17 cellular contexts compared by ENCODE assay signal in genomic region chr19:54466110-54466480, GRCh38. TPM values are rescaled to one million over a fixed set of nuclear protein-coding genes. Genes with fewer than 3 reads are reported as not detected.
DNase-seq lines count a peak whose midpoint lies in the region; ATAC-seq and TF ChIP-seq lines count a peak whose summit lies in the region.
"Not testable (repeated sequence)": the region's sequence is repeated elsewhere in the genome, so short reads cannot be mapped to it uniquely, and the experiment has no call there.
"Had no signal": no experiment of that assay in that cellular context is flagged by ENCODE, and none has a peak within 500 bp of the region (broad histone marks: within the 10 kb centered on the region; RNA-seq: fewer than 3 reads in every experiment).

No MANE protein-coding gene starts in this region.

- H3K4me1 Mint-ChIP-seq in CD8-positive, alpha-beta memory T cell: peaks cover 22 to 35% (median 26%) of the 10 kb centered on the region in 3 donors
- peaks cover 23% of the 10 kb centered on the region for H3K4me1 Mint-ChIP-seq in activated T-cell treated with anti-CD3 and anti-CD28 coated beads, Interleukin-2, amount 50 U/mL, for 4 hours (ENCODE audit: low read depth)
- H3K4me1 Mint-ChIP-seq in activated naive CD8-positive, alpha-beta T cell treated with anti-CD3 and anti-CD28 coated beads, Interleukin-2, amount 50 U/mL, for 24 hours: peaks cover 37% of the 10 kb centered on the region
- not testable (repeated sequence) for H3K4me1 Mint-ChIP-seq in glutamatergic neuron (ENCODE audit: low read depth, unreplicated experiment)
- H3K4me1 Mint-ChIP-seq in nephron: peaks cover 36% of the 10 kb centered on the region
- peaks cover 48% of the 10 kb centered on the region for H3K4me1 Mint-ChIP-seq in stimulated activated memory B cell treated with anti-CD40 and anti-IgM and Interleukin-4, amounts not matched to agents 10 μg/mL and 1 μg/mL and 100 μg/mL, for 72 hours

- H3K27ac Mint-ChIP-seq in CD8-positive, alpha-beta memory T cell: peak overlapping the region in 3 of 8 donors; percentile 2 to 75 (median 57)
- not testable (repeated sequence) for H3K27ac Mint-ChIP-seq in activated naive CD8-positive, alpha-beta T cell treated with anti-CD3 and anti-CD28 coated beads, Interleukin-2, amount 50 U/mL, for 24 hours; glutamatergic neuron (ENCODE audit: unreplicated experiment); stimulated activated memory B cell treated with anti-CD40 and anti-IgM and Interleukin-4, amounts not matched to agents 10 μg/mL and 1 μg/mL and 100 μg/mL, for 72 hours
- H3K27ac Mint-ChIP-seq in nephron: peak overlapping the region; percentile 58 to 82 (median 61)

- not testable (repeated sequence) for H3K4me3 ChIP-seq in CD8-positive, alpha-beta memory T cell (ENCODE audit: low read length)

- peak overlapping the region; percentile 21 to 93 (median 63) for H3K4me3 Mint-ChIP-seq in CD8-positive, alpha-beta memory T cell
- peak overlapping the region; percentile 67 for H3K4me3 Mint-ChIP-seq in activated T-cell treated with anti-CD3 and anti-CD28 coated beads, Interleukin-2, amount 50 U/mL, for 4 hours
- H3K4me3 Mint-ChIP-seq in activated naive CD8-positive, alpha-beta T cell treated with anti-CD3 and anti-CD28 coated beads, Interleukin-2, amount 50 U/mL, for 24 hours: peak overlapping the region; percentile 37
- H3K4me3 Mint-ChIP-seq in glutamatergic neuron (ENCODE audit: unreplicated experiment): peak overlapping the region; percentile 63
- H3K4me3 Mint-ChIP-seq in nephron: peak overlapping the region; percentile 71 to 76 (median 71)
- peak overlapping the region; percentile 62 for H3K4me3 Mint-ChIP-seq in stimulated activated memory B cell treated with anti-CD40 and anti-IgM and Interleukin-4, amounts not matched to agents 10 μg/mL and 1 μg/mL and 100 μg/mL, for 72 hours

- CTCF ChIA-PET in CD8-positive, alpha-beta memory T cell (lab: Charles Lee): interaction anchor here (1.9 kb wide), 1 partner anchor 15 kb away, joined by 6 read pairs; no protein-coding TSS in a partner anchor

- not testable (repeated sequence) for H3K9me3 Mint-ChIP-seq in CD8-positive, alpha-beta memory T cell; activated T-cell treated with anti-CD3 and anti-CD28 coated beads, Interleukin-2, amount 50 U/mL, for 4 hours; activated naive CD8-positive, alpha-beta T cell treated with anti-CD3 and anti-CD28 coated beads, Interleukin-2, amount 50 U/mL, for 24 hours; nephron; stimulated activated memory B cell treated with anti-CD40 and anti-IgM and Interleukin-4, amounts not matched to agents 10 μg/mL and 1 μg/mL and 100 μg/mL, for 72 hours
- H3K9me3 Mint-ChIP-seq in glutamatergic neuron (ENCODE audit: unreplicated experiment): peaks cover 16% of the 10 kb centered on the region

- H3K36me3 ChIP-seq in CD8-positive, alpha-beta memory T cell (ENCODE audit: insufficient read depth, low read length): not testable (repeated sequence)

- H3K36me3 Mint-ChIP-seq in CD8-positive, alpha-beta memory T cell: peaks cover 0 to 18% (median 0%) of the 10 kb centered on the region in 3 donors
- H3K36me3 Mint-ChIP-seq in activated T-cell treated with anti-CD3 and anti-CD28 coated beads, Interleukin-2, amount 50 U/mL, for 4 hours (ENCODE audit: insufficient read depth); activated naive CD8-positive, alpha-beta T cell treated with anti-CD3 and anti-CD28 coated beads, Interleukin-2, amount 50 U/mL, for 24 hours (ENCODE audit: low read depth); glutamatergic neuron (ENCODE audit: unreplicated experiment): not testable (repeated sequence)
- peaks cover 29% of the 10 kb centered on the region for H3K36me3 Mint-ChIP-seq in nephron (ENCODE audit: low read depth)
- peaks cover 11% of the 10 kb centered on the region for H3K36me3 Mint-ChIP-seq in stimulated activated memory B cell treated with anti-CD40 and anti-IgM and Interleukin-4, amounts not matched to agents 10 μg/mL and 1 μg/mL and 100 μg/mL, for 72 hours

- H3K9me3 ChIP-seq in CD8-positive, alpha-beta memory T cell (ENCODE audit: low read length): not testable (repeated sequence)

- not testable (repeated sequence) for ATAC-seq in activated T-cell treated with anti-CD3 and anti-CD28 coated beads, Interleukin-2, amount 50 U/mL, for 4 hours; activated naive CD8-positive, alpha-beta T cell treated with anti-CD3 and anti-CD28 coated beads, Interleukin-2, amount 50 U/mL, for 24 hours; stimulated activated memory B cell treated with anti-CD40 and anti-IgM and Interleukin-4, amounts not matched to agents 10 μg/mL and 1 μg/mL and 100 μg/mL, for 72 hours

- not testable (repeated sequence) for TF ChIP-seq CTCF in VCaP (conservative IDR thresholded peaks at IDR 0.05); glutamatergic neuron (IDR thresholded peaks at IDR 0.05; ENCODE audit: partially characterized antibody, unreplicated experiment); nephron (IDR thresholded peaks at IDR 0.05; ENCODE audit: unreplicated experiment in 3 of 3)

- H3K27me3 ChIP-seq in CD8-positive, alpha-beta memory T cell (ENCODE audit: insufficient read depth, low read length, poor library complexity, severe bottlenecking): not testable (repeated sequence)

- not testable (repeated sequence) for DNase-seq in CD8-positive, alpha-beta memory T cell; activated T-cell treated with anti-CD3 and anti-CD28 coated beads, Interleukin-2, amount 50 U/mL, for 4 hours; activated naive CD8-positive, alpha-beta T cell treated with anti-CD3 and anti-CD28 coated beads, Interleukin-2, amount 50 U/mL, for 24 hours; glutamatergic neuron

- H3K27ac ChIP-seq in CD8-positive, alpha-beta memory T cell (ENCODE audit: low read depth, low read length): not testable (repeated sequence)
- peak overlapping the region; percentile 87 for H3K27ac ChIP-seq in VCaP

- H3K27me3 Mint-ChIP-seq in CD8-positive, alpha-beta memory T cell: peaks cover 14 to 19% of the 10 kb centered on the region in 2 donors
- peaks cover 27% of the 10 kb centered on the region for H3K27me3 Mint-ChIP-seq in activated T-cell treated with anti-CD3 and anti-CD28 coated beads, Interleukin-2, amount 50 U/mL, for 4 hours (ENCODE audit: low read depth)
- peaks cover 42% of the 10 kb centered on the region for H3K27me3 Mint-ChIP-seq in activated naive CD8-positive, alpha-beta T cell treated with anti-CD3 and anti-CD28 coated beads, Interleukin-2, amount 50 U/mL, for 24 hours
- H3K27me3 Mint-ChIP-seq in glutamatergic neuron (ENCODE audit: unreplicated experiment) (peaks cover 17% of the 10 kb centered on the region), nephron (ENCODE audit: low read depth) (peaks cover 21% of the 10 kb centered on the region)
- H3K27me3 Mint-ChIP-seq in stimulated activated memory B cell treated with anti-CD40 and anti-IgM and Interleukin-4, amounts not matched to agents 10 μg/mL and 1 μg/mL and 100 μg/mL, for 72 hours: peaks cover 28% of the 10 kb centered on the region

- H3K4me1 ChIP-seq in CD8-positive, alpha-beta memory T cell (ENCODE audit: insufficient read depth, low read length): peaks cover 27% of the 10 kb centered on the region

- POLR2A ChIA-PET in CD8-positive, alpha-beta memory T cell (lab: Charles Lee): interaction anchor here (0.6 kb wide), 1 partner anchor 15 kb away, joined by 8 read pairs; no protein-coding TSS in a partner anchor

RNA-seq across cellular contexts. Expression of gene LENG9, which starts 2.5 kb away (rescaled TPM):
- total RNA-seq in CD8-positive, alpha-beta memory T cell: 1 to 10 TPM; 3.8 to 4.4 TPM
- polyA plus RNA-seq in CD8-positive, alpha-beta memory T cell: 0.23 TPM
- total RNA-seq in activated T-cell treated with anti-CD3 and anti-CD28 coated beads, Interleukin-2, amount 50 U/mL, for 4 hours: 1 to 10 TPM; 4.8 to 5.4 (median 5.2) TPM
- 4.7 TPM for total RNA-seq in glutamatergic neuron (ENCODE audit: unreplicated experiment)

RNA-seq across cellular contexts. Expression of gene CDC42EP5, which starts 7.0 kb away (rescaled TPM):
- 1 to 10 TPM in 1 of 2 experiments, under 1 TPM in 1; 0.44 to 1.1 TPM for total RNA-seq in CD8-positive, alpha-beta memory T cell
- polyA plus RNA-seq in CD8-positive, alpha-beta memory T cell: not detected
- under 1 TPM in 1 of 3 donors, not detected in 2; 0.30 TPM for total RNA-seq in activated T-cell treated with anti-CD3 and anti-CD28 coated beads, Interleukin-2, amount 50 U/mL, for 4 hours
- total RNA-seq in glutamatergic neuron (ENCODE audit: unreplicated experiment): not detected
- total RNA-seq: OCI-LY7 had no signal

RNA-seq across cellular contexts. Expression of gene LENG8, which starts 17.1 kb away (rescaled TPM):
- total RNA-seq in CD8-positive, alpha-beta memory T cell: 100 to 1,000 TPM; 132 to 144 TPM
- 8.0 TPM for polyA plus RNA-seq in CD8-positive, alpha-beta memory T cell
- total RNA-seq in activated T-cell treated with anti-CD3 and anti-CD28 coated beads, Interleukin-2, amount 50 U/mL, for 4 hours: 100 to 1,000 TPM; 138 to 157 (median 145) TPM
- 278 TPM for total RNA-seq in glutamatergic neuron (ENCODE audit: unreplicated experiment)

RNA-seq across cellular contexts. Expression of gene LAIR2, which starts 36.5 kb away (rescaled TPM):
- total RNA-seq in CD8-positive, alpha-beta memory T cell: 1 to 10 TPM; 1.4 TPM
- 31.6 TPM for polyA plus RNA-seq in CD8-positive, alpha-beta memory T cell
- total RNA-seq in activated T-cell treated with anti-CD3 and anti-CD28 coated beads, Interleukin-2, amount 50 U/mL, for 4 hours: under 1 TPM; 0.35 to 0.76 (median 0.58) TPM
- total RNA-seq in glutamatergic neuron (ENCODE audit: unreplicated experiment): not detected
- total RNA-seq: bronchial epithelial cell, epithelial cell of proximal tubule, left colon, LHCN-M2, mammary epithelial cell, mucosa of gallbladder, OCI-LY7, pulmonary artery endothelial cell, SJSA1, temporal lobe had no signal
- polyA plus RNA-seq: mammary epithelial cell had no signal

RNA-seq across cellular contexts. Expression of gene TTYH1, which starts 50.8 kb away (rescaled TPM):
- under 1 TPM in 1 of 2 experiments, not detected in 1; 0.66 TPM for total RNA-seq in CD8-positive, alpha-beta memory T cell
- not detected for polyA plus RNA-seq in CD8-positive, alpha-beta memory T cell
- total RNA-seq in activated T-cell treated with anti-CD3 and anti-CD28 coated beads, Interleukin-2, amount 50 U/mL, for 4 hours: under 1 TPM in 1 of 3 donors, not detected in 2; 0.46 TPM
- total RNA-seq in glutamatergic neuron (ENCODE audit: unreplicated experiment): 2.9 TPM
- total RNA-seq: bronchial epithelial cell, LHCN-M2, pulmonary artery endothelial cell, SJSA1 had no signal
- polyA plus RNA-seq: mammary epithelial cell had no signal
